In the genomic region with DNA sequence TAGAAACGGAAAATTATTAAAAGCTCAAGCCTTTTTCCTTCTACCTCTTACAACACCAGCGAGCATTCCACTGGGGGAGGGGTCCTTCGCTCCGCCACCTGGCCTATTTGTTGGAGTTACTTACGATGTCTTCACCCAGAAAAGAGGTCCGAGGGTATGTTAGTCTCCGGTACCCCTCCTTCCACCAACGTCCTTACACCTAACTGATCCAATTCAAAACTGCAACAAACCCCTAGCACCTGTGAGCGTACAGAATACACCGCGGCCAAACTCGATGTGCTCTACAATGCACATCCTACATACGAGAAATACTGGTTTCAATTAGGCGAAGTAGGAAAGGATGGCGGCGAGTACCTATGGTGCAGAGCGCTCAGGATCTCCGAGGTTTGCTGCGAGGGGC, we compare ENCODE assay signal across 11 cellular contexts. TPM values are rescaled to one million over a fixed set of nuclear protein-coding genes. Genes with fewer than 3 reads are reported as not detected.
DNase-seq lines count a peak whose midpoint lies in the region; ATAC-seq and TF ChIP-seq lines count a peak whose summit lies in the region.
"Had no signal": no experiment of that assay in that cellular context is flagged by ENCODE, and none has a peak within 500 bp of the region (broad histone marks: within the 10 kb centered on the region; RNA-seq: fewer than 3 reads in every experiment).

No MANE protein-coding gene starts in this region.

- H3K36me3 ChIP-seq in right atrium auricular region = no peaks in the 10 kb centered on the region
- no peaks in the 10 kb centered on the region for H3K36me3 ChIP-seq in mucosa of rectum (ENCODE audit: control insufficient read depth in 2 of 2, insufficient read depth in 2 of 2, low read length in 2 of 2)
- no peaks in the 10 kb centered on the region for H3K36me3 ChIP-seq in uterus

- H3K4me1 ChIP-seq in right atrium auricular region = peaks cover 0 to 26% of the 10 kb centered on the region in 2 donors
- peaks cover 0 to 15% of the 10 kb centered on the region in 2 donors for H3K4me1 ChIP-seq in mucosa of rectum (ENCODE audit: control insufficient read depth in 2 of 2, insufficient read depth in 2 of 2, low read length in 2 of 2)
- H3K4me1 ChIP-seq in uterus = peaks cover 0 to 7% of the 10 kb centered on the region in 2 donors

- H3K36me3 Mint-ChIP-seq in CD4-positive, alpha-beta T cell (ENCODE audit: low read depth) = no peaks in the 10 kb centered on the region

- CTCF ChIA-PET in CD4-positive, alpha-beta T cell (lab: Charles Lee) = no interaction called here

- TF ChIP-seq CTCF in right atrium auricular region (IDR thresholded peaks at IDR 0.05) = no peak
- no peak for TF ChIP-seq CTCF in uterus (IDR thresholded peaks at IDR 0.05)
- TF ChIP-seq CTCF in CD4-positive, alpha-beta T cell (IDR thresholded peaks at IDR 0.05) = no peak

- H3K27me3 ChIP-seq in right atrium auricular region (peaks cover 16 to 17% of the 10 kb centered on the region in 2 donors), mucosa of rectum (ENCODE audit: control insufficient read depth in 2 of 2, insufficient read depth in 2 of 2, low read length in 2 of 2) (peaks cover 42 to 51% of the 10 kb centered on the region in 2 donors), uterus (peaks cover 0 to 55% of the 10 kb centered on the region in 2 donors)
- H3K27me3 ChIP-seq in CD4-positive, alpha-beta T cell (ENCODE audit: control insufficient read depth, insufficient read depth, low read length) = peaks cover 47% of the 10 kb centered on the region

- H3K4me3 ChIP-seq in right atrium auricular region (peak overlapping the region; percentile 41 to 57), mucosa of rectum (ENCODE audit: low read length in 2 of 2) (peak overlapping the region; percentile 54 to 60), uterus (peak overlapping the region; percentile 31 to 40)

- H3K9me3 Mint-ChIP-seq in CD4-positive, alpha-beta T cell = peaks cover 2% of the 10 kb centered on the region
- H3K9me3 Mint-ChIP-seq: stimulated activated naive CD8-positive, alpha-beta T cell treated with anti-CD3 and anti-CD28 coated beads, Interleukin-15, Interleukin-2, amounts not matched to agents 100 ng/mL and 50 ng/mL, for 24 hours had no signal

- no peak overlapping the region for H3K27ac ChIP-seq in right atrium auricular region
- H3K27ac ChIP-seq in mucosa of rectum (ENCODE audit: low read depth in 2 of 2, low read length in 2 of 2) = no peak overlapping the region
- H3K27ac ChIP-seq in uterus = peak overlapping the region; percentile 39 to 52
- H3K27ac ChIP-seq in CD4-positive, alpha-beta T cell (ENCODE audit: low read depth, low read length) = no peak overlapping the region
- H3K27ac ChIP-seq: skin epidermis, VCaP had no signal

- no peaks in the 10 kb centered on the region for H3K9me3 ChIP-seq in right atrium auricular region
- H3K9me3 ChIP-seq in mucosa of rectum (ENCODE audit: control insufficient read depth in 2 of 2, low read length in 2 of 2) = no peaks in the 10 kb centered on the region
- no peaks in the 10 kb centered on the region for H3K9me3 ChIP-seq in uterus
- no peaks in the 10 kb centered on the region for H3K9me3 ChIP-seq in CD4-positive, alpha-beta T cell (ENCODE audit: control insufficient read depth, low read length)

- H3K27ac Mint-ChIP-seq in CD4-positive, alpha-beta T cell = no peak overlapping the region
- H3K27ac Mint-ChIP-seq: stimulated activated naive CD8-positive, alpha-beta T cell treated with anti-CD3 and anti-CD28 coated beads, Interleukin-15, Interleukin-2, amounts not matched to agents 100 ng/mL and 50 ng/mL, for 24 hours had no signal

- peaks cover 73% of the 10 kb centered on the region for H3K27me3 Mint-ChIP-seq in CD4-positive, alpha-beta T cell

- H3K9ac ChIP-seq in mucosa of rectum (ENCODE audit: low read depth in 1 of 2, low read length in 2 of 2) = no peak overlapping the region

- H3K4me1 Mint-ChIP-seq in CD4-positive, alpha-beta T cell (ENCODE audit: low read depth) = peaks cover 30% of the 10 kb centered on the region

- intact Hi-C loops in left ventricle myocardium superior (cut with micrococcal nuclease) = no loop called here
- intact Hi-C loops in uterus (cut with DNase I; ENCODE audit: low total_unique reads) = no loop called here
- intact Hi-C loops in CD4-positive, alpha-beta T cell (cut with DNase I, micrococcal nuclease) = no loop called here

- DNase-seq in right atrium auricular region (ENCODE audit: low spot score) (no peak), left ventricle myocardium superior (no peak), cerebellum (ENCODE audit: low spot score) (peak; percentile 14), uterus (peak in 1 of 2 donors; percentile 22)
- no peak for DNase-seq in CD4-positive, alpha-beta T cell

- POLR2A ChIA-PET in CD4-positive, alpha-beta T cell (lab: Charles Lee) = no interaction called here

- no peak for ATAC-seq in left ventricle myocardium superior
- no peak for ATAC-seq in HG02759 (IDR thresholded peaks at IDR 0.05; ENCODE audit: unreplicated experiment)
- ATAC-seq in HG02973 (IDR thresholded peaks at IDR 0.05; ENCODE audit: unreplicated experiment) = no peak
- no peak for ATAC-seq in CD4-positive, alpha-beta T cell (ENCODE audit: poor library complexity)

- TF ChIP-seq POLR2A in uterus (IDR thresholded peaks at IDR 0.05) = no peak

- no peak overlapping the region for H3K4me3 Mint-ChIP-seq in CD4-positive, alpha-beta T cell
- H3K4me3 Mint-ChIP-seq: stimulated activated naive CD8-positive, alpha-beta T cell treated with anti-CD3 and anti-CD28 coated beads, Interleukin-15, Interleukin-2, amounts not matched to agents 100 ng/mL and 50 ng/mL, for 24 hours had no signal

RNA-seq across cellular contexts. Expression of gene SLITRK3, which starts 1.0 kb away (rescaled TPM):
- 1 to 10 TPM in 1 of 2 donors, under 1 TPM in 1; 0.19 to 1.9 TPM for total RNA-seq in right atrium auricular region
- not detected for total RNA-seq in left ventricle myocardium superior
- total RNA-seq in cerebellum = 14.3 TPM
- total RNA-seq in uterus = 10 to 100 TPM in 2 of 4 donors, 1 to 10 TPM in 1, under 1 TPM in 1; under 0.01 to 31.7 (median 17.3) TPM
- total RNA-seq in CD4-positive, alpha-beta T cell = not detected

Comparison
In these comparisons a context has a peak if more than half of its experiments do, and no peak if none do; other contexts are left out.
1. H3K27ac ChIP-seq: peak in uterus (2 of 2); none in right atrium auricular region (0 of 2), mucosa of rectum (0 of 2) and CD4-positive, alpha-beta T cell (single experiment).
2. Peak in every context shown above with its lines, with median percentiles within 50 percentile points of each other: H3K4me3 ChIP-seq.